ENCODE assay signal across 16 cellular contexts in genomic region chr7:50687096-50687495, GRCh38.
DNase-seq lines count a peak whose midpoint lies in the region; ATAC-seq and TF ChIP-seq lines count a peak whose summit lies in the region.
"Had no signal": no experiment of that assay in that cellular context is flagged by ENCODE, and none has a peak within 500 bp of the region (broad histone marks: within the 10 kb centered on the region; RNA-seq: fewer than 3 reads in every experiment).

No MANE protein-coding gene starts in this region.

- H4K20me1 ChIP-seq in GM23338 (replicated peaks; ENCODE audit: insufficient read depth), result peaks cover 46% of the 10 kb centered on the region

- TF ChIP-seq CTCF in GM23338 (conservative IDR thresholded peaks at IDR 0.05; ENCODE audit: low read depth in 2 of 2), result no peak
- TF ChIP-seq CTCF in glutamatergic neuron (IDR thresholded peaks at IDR 0.05; ENCODE audit: partially characterized antibody, unreplicated experiment), result no peak
- no peak for TF ChIP-seq CTCF in mucosa of descending colon (IDR thresholded peaks at IDR 0.05)

- intact Hi-C loops in mucosa of descending colon (cut with DNase I, micrococcal nuclease), result no loop called here
- intact Hi-C loops in left colon (cut with DNase I, micrococcal nuclease), result no loop called here

- no peak overlapping the region for H3K4me2 ChIP-seq in GM23338

- H3K36me3 Mint-ChIP-seq in GM23338 (ENCODE audit: low read depth) (peaks cover 39% of the 10 kb centered on the region), glutamatergic neuron (ENCODE audit: unreplicated experiment) (peaks cover 7% of the 10 kb centered on the region)

- H3K36me3 ChIP-seq in GM23338 (ENCODE audit: insufficient read depth) (0 out of 2 replicates have a peak, but pooled peaks cover 9% of the 10 kb centered on the region), rectal smooth muscle tissue (ENCODE audit: control insufficient read depth, insufficient read depth, low read length) (no peaks in the 10 kb centered on the region), mucosa of descending colon (ENCODE audit: low read depth) (no peaks in the 10 kb centered on the region)

- H3F3A ChIP-seq in GM23338 (replicated peaks; ENCODE audit: low read depth), result no peaks in the 10 kb centered on the region

- H2AFZ ChIP-seq in GM23338, result no peak overlapping the region
- H2AFZ ChIP-seq: GM23248 had no signal

- H3K27ac ChIP-seq in GM23338 (ENCODE audit: low read depth), result no peak overlapping the region
- H3K27ac ChIP-seq in rectal smooth muscle tissue (ENCODE audit: low read depth, low read length), result peak overlapping the region; percentile 84
- H3K27ac ChIP-seq: C4-2B, GM23248 had no signal

- no peaks in the 10 kb centered on the region for H3K9me3 Mint-ChIP-seq in GM23338
- H3K9me3 Mint-ChIP-seq in glutamatergic neuron (ENCODE audit: unreplicated experiment), result peaks cover 11% of the 10 kb centered on the region

- peak overlapping the region; percentile 16; the same call in 1 of the 2 replicates for H3K27ac Mint-ChIP-seq in GM23338
- peak overlapping the region; percentile 89 for H3K27ac Mint-ChIP-seq in glutamatergic neuron (ENCODE audit: unreplicated experiment)

- H3K4me1 ChIP-seq in GM23338 (ENCODE audit: insufficient read depth) (peaks cover 27% of the 10 kb centered on the region), rectal smooth muscle tissue (ENCODE audit: control insufficient read depth, insufficient read depth, low read length) (peaks cover 39% of the 10 kb centered on the region), mucosa of descending colon (ENCODE audit: low read depth) (no peaks in the 10 kb centered on the region)

- peaks cover 72% of the 10 kb centered on the region for H3K79me2 ChIP-seq in GM23338 (replicated peaks; ENCODE audit: insufficient read depth)

- ATAC-seq in GM23338 (no peak), mucosa of descending colon (no peak), left colon (no peak)

- no peaks in the 10 kb centered on the region for H3K9me2 ChIP-seq in GM23338 (ENCODE audit: insufficient read depth)

- H3K9me3 ChIP-seq in mucosa of descending colon, result no peaks in the 10 kb centered on the region

- H3K27me3 ChIP-seq in GM23338 (ENCODE audit: insufficient read depth), result no peaks in the 10 kb centered on the region
- no peaks in the 10 kb centered on the region for H3K27me3 ChIP-seq in rectal smooth muscle tissue (ENCODE audit: control insufficient read depth, insufficient read depth, low read length)

- H3K4me3 ChIP-seq in GM23338, result no peak overlapping the region
- no peak overlapping the region for H3K4me3 ChIP-seq in rectal smooth muscle tissue (ENCODE audit: low read length)
- no peak overlapping the region for H3K4me3 ChIP-seq in mucosa of descending colon
- H3K4me3 ChIP-seq: GM23248 had no signal

- H3K27me3 Mint-ChIP-seq in GM23338 (ENCODE audit: insufficient read depth, low read depth, poor library complexity) (no peaks in the 10 kb centered on the region), glutamatergic neuron (ENCODE audit: unreplicated experiment) (peaks cover 6% of the 10 kb centered on the region)

- H3K4me1 Mint-ChIP-seq in GM23338, result peaks cover 26% of the 10 kb centered on the region
- peaks cover 27% of the 10 kb centered on the region for H3K4me1 Mint-ChIP-seq in glutamatergic neuron (ENCODE audit: low read depth, unreplicated experiment)

- no peak for DNase-seq in GM23338 (ENCODE audit: low spot score)
- DNase-seq in NCI-H446 treated with DMSO at 0.1 percent for 48 hours (lab: John Stamatoyannopoulos, UW), result peak; percentile 47
- no peak for DNase-seq in glutamatergic neuron
- no peak for DNase-seq in mucosa of descending colon
- DNase-seq in ACHN, result no peak
- no peak for DNase-seq in left colon
- DNase-seq: AML-193, DMS79 treated with DMSO at 0.1 percent for 48 hours, KBM-7, NCI-H187, NCI-H2107, NCI-H524 treated with DMSO at 0.1 percent for 48 hours, SIG-M5 had no signal

- in situ Hi-C loops in ACHN (cut with HindIII; ENCODE audit: low pct_ligation_motif_present, low pct_unique_long_range_greater_than_20kb, low sequenced_read_pairs), result no loop called here

- H3K4me3 Mint-ChIP-seq in GM23338, result no peak overlapping the region
- peak overlapping the region; percentile 48 for H3K4me3 Mint-ChIP-seq in glutamatergic neuron (ENCODE audit: unreplicated experiment)

- H3K9ac ChIP-seq in rectal smooth muscle tissue (ENCODE audit: low read length), result no peak overlapping the region
- H3K9ac ChIP-seq: GM23248 had no signal

TF ChIP-seq in GM23338, 12 proteins besides CTCF, POLR2A, EP300 and RAD21 (continues in another document):
- no peak for TF ChIP-seq JUNB (IDR thresholded peaks at IDR 0.05; ENCODE audit: unreplicated experiment)
- no peak for TF ChIP-seq CREB1 (CRISPR knock-in tag; IDR thresholded peaks at IDR 0.05; ENCODE audit: low read depth)
- TF ChIP-seq EZH2 (IDR thresholded peaks at IDR 0.05; ENCODE audit: low read depth, unreplicated experiment), result no peak
- no peak for TF ChIP-seq STAT1 (IDR thresholded peaks at IDR 0.05; ENCODE audit: unreplicated experiment)
- no peak for TF ChIP-seq NANOG (IDR thresholded peaks at IDR 0.05; ENCODE audit: borderline replicate concordance)
- TF ChIP-seq, protein P1, sequence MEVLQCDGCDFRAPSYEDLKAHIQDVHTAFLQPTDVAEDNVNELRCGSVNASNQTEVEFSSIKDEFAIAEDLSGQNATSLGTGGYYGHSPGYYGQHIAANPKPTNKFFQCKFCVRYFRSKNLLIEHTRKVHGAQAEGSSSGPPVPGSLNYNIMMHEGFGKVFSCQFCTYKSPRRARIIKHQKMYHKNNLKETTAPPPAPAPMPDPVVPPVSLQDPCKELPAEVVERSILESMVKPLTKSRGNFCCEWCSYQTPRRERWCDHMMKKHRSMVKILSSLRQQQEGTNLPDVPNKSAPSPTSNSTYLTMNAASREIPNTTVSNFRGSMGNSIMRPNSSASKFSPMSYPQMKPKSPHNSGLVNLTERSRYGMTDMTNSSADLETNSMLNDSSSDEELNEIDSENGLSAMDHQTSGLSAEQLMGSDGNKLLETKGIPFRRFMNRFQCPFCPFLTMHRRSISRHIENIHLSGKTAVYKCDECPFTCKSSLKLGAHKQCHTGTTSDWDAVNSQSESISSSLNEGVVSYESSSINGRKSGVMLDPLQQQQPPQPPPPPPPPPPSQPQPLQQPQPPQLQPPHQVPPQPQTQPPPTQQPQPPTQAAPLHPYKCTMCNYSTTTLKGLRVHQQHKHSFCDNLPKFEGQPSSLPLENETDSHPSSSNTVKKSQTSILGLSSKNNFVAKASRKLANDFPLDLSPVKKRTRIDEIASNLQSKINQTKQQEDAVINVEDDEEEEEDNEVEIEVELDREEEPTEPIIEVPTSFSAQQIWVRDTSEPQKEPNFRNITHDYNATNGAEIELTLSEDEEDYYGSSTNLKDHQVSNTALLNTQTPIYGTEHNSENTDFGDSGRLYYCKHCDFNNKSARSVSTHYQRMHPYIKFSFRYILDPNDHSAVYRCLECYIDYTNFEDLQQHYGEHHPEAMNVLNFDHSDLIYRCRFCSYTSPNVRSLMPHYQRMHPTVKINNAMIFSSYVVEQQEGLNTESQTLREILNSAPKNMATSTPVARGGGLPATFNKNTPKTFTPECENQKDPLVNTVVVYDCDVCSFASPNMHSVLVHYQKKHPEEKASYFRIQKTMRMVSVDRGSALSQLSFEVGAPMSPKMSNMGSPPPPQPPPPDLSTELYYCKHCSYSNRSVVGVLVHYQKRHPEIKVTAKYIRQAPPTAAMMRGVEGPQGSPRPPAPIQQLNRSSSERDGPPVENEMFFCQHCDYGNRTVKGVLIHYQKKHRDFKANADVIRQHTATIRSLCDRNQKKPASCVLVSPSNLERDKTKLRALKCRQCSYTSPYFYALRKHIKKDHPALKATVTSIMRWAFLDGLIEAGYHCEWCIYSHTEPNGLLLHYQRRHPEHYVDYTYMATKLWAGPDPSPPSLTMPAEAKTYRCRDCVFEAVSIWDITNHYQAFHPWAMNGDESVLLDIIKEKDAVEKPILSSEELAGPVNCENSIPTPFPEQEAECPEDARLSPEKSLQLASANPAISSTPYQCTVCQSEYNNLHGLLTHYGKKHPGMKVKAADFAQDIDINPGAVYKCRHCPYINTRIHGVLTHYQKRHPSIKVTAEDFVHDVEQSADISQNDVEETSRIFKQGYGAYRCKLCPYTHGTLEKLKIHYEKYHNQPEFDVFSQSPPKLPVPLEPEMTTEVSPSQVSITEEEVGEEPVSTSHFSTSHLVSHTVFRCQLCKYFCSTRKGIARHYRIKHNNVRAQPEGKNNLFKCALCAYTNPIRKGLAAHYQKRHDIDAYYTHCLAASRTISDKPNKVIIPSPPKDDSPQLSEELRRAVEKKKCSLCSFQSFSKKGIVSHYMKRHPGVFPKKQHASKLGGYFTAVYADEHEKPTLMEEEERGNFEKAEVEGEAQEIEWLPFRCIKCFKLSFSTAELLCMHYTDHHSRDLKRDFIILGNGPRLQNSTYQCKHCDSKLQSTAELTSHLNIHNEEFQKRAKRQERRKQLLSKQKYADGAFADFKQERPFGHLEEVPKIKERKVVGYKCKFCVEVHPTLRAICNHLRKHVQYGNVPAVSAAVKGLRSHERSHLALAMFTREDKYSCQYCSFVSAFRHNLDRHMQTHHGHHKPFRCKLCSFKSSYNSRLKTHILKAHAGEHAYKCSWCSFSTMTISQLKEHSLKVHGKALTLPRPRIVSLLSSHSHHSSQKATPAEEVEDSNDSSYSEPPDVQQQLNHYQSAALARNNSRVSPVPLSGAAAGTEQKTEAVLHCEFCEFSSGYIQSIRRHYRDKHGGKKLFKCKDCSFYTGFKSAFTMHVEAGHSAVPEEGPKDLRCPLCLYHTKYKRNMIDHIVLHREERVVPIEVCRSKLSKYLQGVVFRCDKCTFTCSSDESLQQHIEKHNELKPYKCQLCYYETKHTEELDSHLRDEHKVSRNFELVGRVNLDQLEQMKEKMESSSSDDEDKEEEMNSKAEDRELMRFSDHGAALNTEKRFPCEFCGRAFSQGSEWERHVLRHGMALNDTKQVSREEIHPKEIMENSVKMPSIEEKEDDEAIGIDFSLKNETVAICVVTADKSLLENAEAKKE (CRISPR knock-in tag; IDR thresholded peaks at IDR 0.05), result no peak
- TF ChIP-seq, protein P2, sequence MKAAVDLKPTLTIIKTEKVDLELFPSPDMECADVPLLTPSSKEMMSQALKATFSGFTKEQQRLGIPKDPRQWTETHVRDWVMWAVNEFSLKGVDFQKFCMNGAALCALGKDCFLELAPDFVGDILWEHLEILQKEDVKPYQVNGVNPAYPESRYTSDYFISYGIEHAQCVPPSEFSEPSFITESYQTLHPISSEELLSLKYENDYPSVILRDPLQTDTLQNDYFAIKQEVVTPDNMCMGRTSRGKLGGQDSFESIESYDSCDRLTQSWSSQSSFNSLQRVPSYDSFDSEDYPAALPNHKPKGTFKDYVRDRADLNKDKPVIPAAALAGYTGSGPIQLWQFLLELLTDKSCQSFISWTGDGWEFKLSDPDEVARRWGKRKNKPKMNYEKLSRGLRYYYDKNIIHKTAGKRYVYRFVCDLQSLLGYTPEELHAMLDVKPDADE (IDR thresholded peaks at IDR 0.05), result no peak
- TF ChIP-seq ZNF331 (CRISPR knock-in tag; IDR thresholded peaks at IDR 0.05; ENCODE audit: low read depth), result no peak
